ENCODE assay signal across 12 cellular contexts in genomic region chr5:55855509-55855908, GRCh38. TPM values are rescaled to one million over a fixed set of nuclear protein-coding genes. Genes with fewer than 3 reads are reported as not detected.
DNase-seq lines count a peak whose midpoint lies in the region; ATAC-seq, FAIRE-seq and TF ChIP-seq lines count a peak whose summit lies in the region.
"Had no signal": no experiment of that assay in that cellular context is flagged by ENCODE, and none has a peak within 500 bp of the region (broad histone marks: within the 10 kb centered on the region; RNA-seq: fewer than 3 reads in every experiment).

No MANE protein-coding gene starts in this region.

- H3K9me3 ChIP-seq in gastrocnemius medialis: no peaks in the 10 kb centered on the region
- H3K9me3 ChIP-seq: left lung had no signal

- H3K4me3 Mint-ChIP-seq in activated T-helper 1 cell treated with anti-CD3 and anti-CD28 coated beads, Interleukin-12 subunit alpha, Interleukin-12 subunit beta, Interleukin-2, Interleukin-4 antibody, amounts not matched to agents 30 ng/mL and 10 ng/mL and 1 ng/mL, durations not matched to agents 14 hours and 24 hours and 36 hours: peak overlapping the region; percentile 69

- no peaks in the 10 kb centered on the region for H3K4me1 ChIP-seq in gastrocnemius medialis
- H3K4me1 ChIP-seq: left lung had no signal

- H3K4me3 ChIP-seq in gastrocnemius medialis: no peak overlapping the region
- H3K4me3 ChIP-seq: left lung had no signal

- no peak for TF ChIP-seq CTCF in gastrocnemius medialis (IDR thresholded peaks at IDR 0.05 in 4 of 5, conservative IDR thresholded peaks at IDR 0.05 in 1 of 5)

- H3K36me3 Mint-ChIP-seq in activated T-helper 1 cell treated with anti-CD3 and anti-CD28 coated beads, Interleukin-12 subunit alpha, Interleukin-12 subunit beta, Interleukin-2, Interleukin-4 antibody, amounts not matched to agents 30 ng/mL and 10 ng/mL and 1 ng/mL, durations not matched to agents 14 hours and 24 hours and 36 hours (ENCODE audit: low read depth): peaks cover 5% of the 10 kb centered on the region

- peaks cover 62% of the 10 kb centered on the region for H3K4me1 Mint-ChIP-seq in activated T-helper 1 cell treated with anti-CD3 and anti-CD28 coated beads, Interleukin-12 subunit alpha, Interleukin-12 subunit beta, Interleukin-2, Interleukin-4 antibody, amounts not matched to agents 30 ng/mL and 10 ng/mL and 1 ng/mL, durations not matched to agents 14 hours and 24 hours and 36 hours (ENCODE audit: low read depth)

- no peaks in the 10 kb centered on the region for H3K27me3 ChIP-seq in gastrocnemius medialis
- H3K27me3 ChIP-seq: left lung had no signal

- peak; percentile 13 for DNase-seq in COLO829 (ENCODE audit: low spot score)
- DNase-seq in HTR-8/SVneo (ENCODE audit: insufficient read length, low spot score): peak; percentile 19
- DNase-seq in activated T-helper 1 cell treated with anti-CD3 and anti-CD28 coated beads, Interleukin-12 subunit alpha, Interleukin-12 subunit beta, Interleukin-2, Interleukin-4 antibody, amounts not matched to agents 30 ng/mL and 10 ng/mL and 1 ng/mL, durations not matched to agents 14 hours and 24 hours and 36 hours (ENCODE audit: low spot score): peak; percentile 21
- DNase-seq in hepatic stellate cell (ENCODE audit: low spot score): peak; percentile 13
- no peak for DNase-seq in gastrocnemius medialis
- no peak for DNase-seq in hippocampal formation (lab: John Stamatoyannopoulos, UW)
- DNase-seq: activated CD8-positive, alpha-beta memory T cell treated with anti-CD3 and anti-CD28 coated beads, Interleukin-2, amount 50 U/mL, for 48 hours; cerebellar nuclear complex; left lung; NCI-H2029 had no signal

- in situ Hi-C loops in gastrocnemius medialis (cut with MboI; ENCODE audit: low sequenced_read_pairs in 4 of 4): no loop called here

- H3K27me3 Mint-ChIP-seq in activated T-helper 1 cell treated with anti-CD3 and anti-CD28 coated beads, Interleukin-12 subunit alpha, Interleukin-12 subunit beta, Interleukin-2, Interleukin-4 antibody, amounts not matched to agents 30 ng/mL and 10 ng/mL and 1 ng/mL, durations not matched to agents 14 hours and 24 hours and 36 hours (ENCODE audit: insufficient read depth): peaks cover 2% of the 10 kb centered on the region

- TF ChIP-seq POLR2A in gastrocnemius medialis (IDR thresholded peaks at IDR 0.05): no peak
- no peak for TF ChIP-seq POLR2A in GM18505 (IDR thresholded peaks at IDR 0.05; ENCODE audit: borderline replicate concordance, extremely low read depth, insufficient read depth, insufficient read length)

- no peaks in the 10 kb centered on the region for H3K36me3 ChIP-seq in gastrocnemius medialis
- H3K36me3 ChIP-seq: left lung had no signal

- no peak overlapping the region for H3K27ac ChIP-seq in gastrocnemius medialis
- H3K27ac ChIP-seq: left lung had no signal

- peaks cover 7% of the 10 kb centered on the region for H3K9me3 Mint-ChIP-seq in activated T-helper 1 cell treated with anti-CD3 and anti-CD28 coated beads, Interleukin-12 subunit alpha, Interleukin-12 subunit beta, Interleukin-2, Interleukin-4 antibody, amounts not matched to agents 30 ng/mL and 10 ng/mL and 1 ng/mL, durations not matched to agents 14 hours and 24 hours and 36 hours

- FAIRE-seq in HTR-8/SVneo (lab: Jason Lieb, UNC): peak; percentile 23

- ATAC-seq in GM18520 (IDR thresholded peaks at IDR 0.05; ENCODE audit: unreplicated experiment) (no peak), gastrocnemius medialis (no peak), GM18505 (IDR thresholded peaks at IDR 0.05; ENCODE audit: unreplicated experiment) (no peak)
- ATAC-seq: left lung had no signal

- intact Hi-C loops in activated T-helper 1 cell treated with anti-CD3 and anti-CD28 coated beads, Interleukin-12 subunit alpha, Interleukin-12 subunit beta, Interleukin-2, Interleukin-4 antibody, amounts not matched to agents 30 ng/mL and 10 ng/mL and 1 ng/mL, durations not matched to agents 14 hours and 24 hours and 36 hours (cut with micrococcal nuclease): no loop called here
- intact Hi-C loops in gastrocnemius medialis (cut with DNase I; ENCODE audit: low total_unique reads): no loop called here

- peak overlapping the region; percentile 59 for H3K27ac Mint-ChIP-seq in activated T-helper 1 cell treated with anti-CD3 and anti-CD28 coated beads, Interleukin-12 subunit alpha, Interleukin-12 subunit beta, Interleukin-2, Interleukin-4 antibody, amounts not matched to agents 30 ng/mL and 10 ng/mL and 1 ng/mL, durations not matched to agents 14 hours and 24 hours and 36 hours

RNA-seq across cellular contexts. Expression of gene IL31RA, which starts 4.4 kb away (rescaled TPM):
- total RNA-seq in activated T-helper 1 cell treated with anti-CD3 and anti-CD28 coated beads, Interleukin-12 subunit alpha, Interleukin-12 subunit beta, Interleukin-2, Interleukin-4 antibody, amounts not matched to agents 30 ng/mL and 10 ng/mL and 1 ng/mL, durations not matched to agents 14 hours and 24 hours and 36 hours: 0.44 and 0.80 TPM in 2 replicates
- under 1 TPM in 1 of 4 donors, not detected in 3; 0.29 TPM for total RNA-seq in gastrocnemius medialis

Comparison
In these comparisons a context has a peak if more than half of its experiments do, and no peak if none do; other contexts are left out.
1. DNase-seq: peak in COLO829 (single experiment), HTR-8/SVneo (single experiment), activated T-helper 1 cell treated with anti-CD3 and anti-CD28 coated beads, Interleukin-12 subunit alpha, Interleukin-12 subunit beta, Interleukin-2, Interleukin-4 antibody, amounts not matched to agents 30 ng/mL and 10 ng/mL and 1 ng/mL, durations not matched to agents 14 hours and 24 hours and 36 hours (single experiment) and hepatic stellate cell (single experiment); none in gastrocnemius medialis (0 of 2) and hippocampal formation (0 of 2).